Comparison of ENCODE assay signal across 9 cellular contexts in the genomic region with DNA sequence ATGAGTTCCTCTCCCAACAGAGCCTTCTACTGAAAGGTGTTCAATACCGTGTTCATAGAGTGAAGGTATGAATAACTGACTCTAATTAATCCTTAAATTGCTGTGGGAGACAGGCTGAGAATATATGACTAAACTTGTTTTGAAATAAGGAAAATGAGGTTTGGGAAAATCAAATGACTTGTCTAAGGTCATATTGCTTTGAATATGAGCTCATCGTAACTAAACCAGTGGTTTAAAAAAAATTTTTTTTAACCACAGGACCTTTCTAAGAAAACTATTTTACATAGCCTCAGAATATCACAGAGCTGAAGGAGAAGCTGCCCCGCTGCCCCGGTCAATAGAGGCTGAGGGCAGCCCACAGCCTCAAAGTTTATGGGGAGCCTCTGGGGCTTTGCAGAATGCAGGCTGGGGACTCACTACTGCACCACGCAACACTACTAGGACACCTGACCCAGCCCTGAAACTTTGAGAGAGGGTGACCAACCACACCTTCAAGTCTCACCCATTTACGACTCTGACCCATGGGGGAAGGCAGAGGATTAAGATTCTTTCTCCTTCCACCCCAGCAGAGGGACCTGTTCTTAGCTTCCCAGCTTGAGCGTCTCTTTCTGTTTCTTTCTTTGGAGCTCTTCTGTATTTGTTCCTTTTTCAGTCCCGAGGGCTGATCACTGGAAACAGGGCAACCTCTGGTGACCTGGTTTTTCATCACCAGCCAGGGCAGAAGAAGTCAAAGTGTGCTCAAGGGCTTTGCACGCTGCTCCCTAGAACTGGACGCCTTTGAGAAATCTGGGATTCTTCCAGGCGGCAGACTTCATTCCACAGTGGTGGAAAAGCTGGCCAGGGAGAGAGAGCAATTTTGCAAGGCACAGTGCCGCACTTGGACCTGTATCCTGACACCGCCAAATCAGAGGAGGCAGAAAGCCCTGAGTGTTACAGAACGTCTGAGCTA.
DNase-seq lines count a peak whose midpoint lies in the region; ATAC-seq and TF ChIP-seq lines count a peak whose summit lies in the region.
"Had no signal": no experiment of that assay in that cellular context is flagged by ENCODE, and none has a peak within 500 bp of the region (broad histone marks: within the 10 kb centered on the region; RNA-seq: fewer than 3 reads in every experiment).

No MANE protein-coding gene starts in this region.

- no peaks in the 10 kb centered on the region for H3K9me3 Mint-ChIP-seq in activated naive CD4-positive, alpha-beta T cell treated with anti-CD3 and anti-CD28 coated beads, Interleukin-2, amount 50 U/mL, for 72 hours

- H3K9me3 ChIP-seq in heart left ventricle (no peaks in the 10 kb centered on the region), transverse colon (no peaks in the 10 kb centered on the region)
- H3K9me3 ChIP-seq: BLaER1 had no signal

- TF ChIP-seq POLR2A in heart left ventricle (IDR thresholded peaks at IDR 0.05), result no peak
- TF ChIP-seq POLR2A in transverse colon (IDR thresholded peaks at IDR 0.05), result no peak

- TF ChIP-seq EP300 in transverse colon (IDR thresholded peaks at IDR 0.05; ENCODE audit: low read depth), result no peak

- H3K4me1 ChIP-seq in heart left ventricle (peaks cover 4 to 48% (median 34%) of the 10 kb centered on the region in 12 donors), transverse colon (no peaks in the 10 kb centered on the region)
- H3K4me1 ChIP-seq: BLaER1 had no signal

- H3K27ac ChIP-seq in heart left ventricle (peak overlapping the region in 11 of 12 donors; percentile 6 to 88 (median 57)), transverse colon (peak overlapping the region; percentile 1 to 32 (median 18))
- H3K27ac ChIP-seq: BLaER1 had no signal

- no peaks in the 10 kb centered on the region for H3K27me3 ChIP-seq in heart left ventricle
- no peaks in the 10 kb centered on the region for H3K27me3 ChIP-seq in transverse colon
- H3K27me3 ChIP-seq: BLaER1 had no signal

- no peak overlapping the region for H3K27ac Mint-ChIP-seq in activated naive CD4-positive, alpha-beta T cell treated with anti-CD3 and anti-CD28 coated beads, Interleukin-2, amount 50 U/mL, for 72 hours

- WGBS in heart left ventricle, 4 donors, result 59 to 68% (median 60%) methylated on average over 14 of the region's 14 CpGs
- WGBS in transverse colon (ENCODE audit: low coverage in 1 of 2), 2 donors, result 69 to 74% methylated on average over 5 to 14 of the region's 14 CpGs

- no peak for DNase-seq in activated naive CD4-positive, alpha-beta T cell treated with anti-CD3 and anti-CD28 coated beads, Interleukin-2, amount 50 U/mL, for 72 hours (ENCODE audit: low spot score in 2 of 2)
- DNase-seq in activated naive CD4-positive, alpha-beta T cell treated with anti-CD3 and anti-CD28 coated beads, Interleukin-2, amount 50 U/mL, for 16 hours, result no peak
- DNase-seq in heart left ventricle, result peak in 3 of 5 donors; percentile 25 to 73 (median 62)
- peak; percentile 20 for DNase-seq in transverse colon
- no peak for DNase-seq in putamen (ENCODE audit: low spot score)
- DNase-seq in NCI-H2107 (lab: John Stamatoyannopoulos, UW), result no peak
- DNase-seq in HuH-7 (ENCODE audit: low spot score), result no peak

- peak; percentile 40 to 77 for ATAC-seq in activated naive CD4-positive, alpha-beta T cell treated with anti-CD3 and anti-CD28 coated beads, Interleukin-2, amount 50 U/mL, for 72 hours
- ATAC-seq in HG03103 (IDR thresholded peaks at IDR 0.05; ENCODE audit: low read depth, unreplicated experiment) (peak; percentile 59), heart left ventricle (peak; percentile 47 to 81 (median 64))

- intact Hi-C loops in heart left ventricle (cut with DNase I) (loop anchor here in 5 of 10 donors (2.0 to 10.0 kb wide), 3 partner anchors 124 to 224 kb away; a partner anchor contains a TSS), transverse colon (cut with DNase I; ENCODE audit: low total_unique reads) (no loop called here)

- in situ Hi-C loops in transverse colon (cut with MboI; ENCODE audit: low pct_ligation_motif_present in 1 of 4, low pct_unique_long_range_greater_than_20kb in 1 of 4, low sequenced_read_pairs in 3 of 4), result no loop called here

- peak in 7 of 12 donors; percentile 6 to 47 (median 22) for TF ChIP-seq CTCF in heart left ventricle (IDR thresholded peaks at IDR 0.05)
- no peak for TF ChIP-seq CTCF in transverse colon (IDR thresholded peaks at IDR 0.05)

- H3K36me3 ChIP-seq in heart left ventricle (peaks cover 0 to 4% (median 0%) of the 10 kb centered on the region in 9 donors), transverse colon (no peaks in the 10 kb centered on the region)
- H3K36me3 ChIP-seq: BLaER1 had no signal

- peaks cover 0 to 12% of the 10 kb centered on the region in 2 donors for H3K36me3 Mint-ChIP-seq in activated naive CD4-positive, alpha-beta T cell treated with anti-CD3 and anti-CD28 coated beads, Interleukin-2, amount 50 U/mL, for 72 hours

- H3K4me3 ChIP-seq in heart left ventricle (peak overlapping the region in 3 of 12 donors; percentile 1 to 27 (median 23)), transverse colon (no peak overlapping the region)
- H3K4me3 ChIP-seq: BLaER1 had no signal

Comparison
In these comparisons a context has a peak if more than half of its experiments do, and no peak if none do; other contexts are left out.
1. DNase-seq: peak in heart left ventricle (3 of 5) and transverse colon (single experiment); none in activated naive CD4-positive, alpha-beta T cell treated with anti-CD3 and anti-CD28 coated beads, Interleukin-2, amount 50 U/mL, for 72 hours (0 of 2), activated naive CD4-positive, alpha-beta T cell treated with anti-CD3 and anti-CD28 coated beads, Interleukin-2, amount 50 U/mL, for 16 hours (single experiment), putamen (single experiment), NCI-H2107 (single experiment) and HuH-7 (single experiment).
2. CTCF ChIP-seq: peak in heart left ventricle (7 of 12); none in transverse colon (0 of 5).
3. Peak in every context shown above with its lines, with median percentiles within 50 percentile points of each other: ATAC-seq.